Comparison of ENCODE assay signal across 21 cellular contexts in the genomic region with DNA sequence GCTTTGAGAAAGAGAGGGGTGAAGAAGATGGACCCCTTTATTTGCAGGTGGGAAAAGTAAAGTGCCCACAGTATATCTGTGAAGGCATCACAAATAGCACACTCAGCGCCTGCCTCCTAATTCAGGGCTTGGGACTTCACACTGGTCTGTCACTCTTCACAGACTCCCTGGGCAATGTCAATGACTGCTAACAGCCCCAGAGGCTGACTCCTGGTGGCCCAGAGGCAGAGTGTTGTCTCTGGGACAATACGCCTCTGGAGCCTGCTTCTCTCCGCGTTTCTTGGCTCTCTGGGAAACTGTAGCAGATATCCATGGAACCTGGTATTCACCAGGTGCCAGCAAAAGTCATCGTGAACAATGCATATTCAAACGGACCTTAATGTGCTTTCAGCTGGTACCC.
DNase-seq lines count a peak whose midpoint lies in the region; ATAC-seq, FAIRE-seq and TF ChIP-seq lines count a peak whose summit lies in the region.
"Had no signal": no experiment of that assay in that cellular context is flagged by ENCODE, and none has a peak within 500 bp of the region (broad histone marks: within the 10 kb centered on the region; RNA-seq: fewer than 3 reads in every experiment).

No MANE protein-coding gene starts in this region.

- dilution Hi-C loops in endothelial cell of umbilical vein (cut with MboI; ENCODE audit: extremely low pct_ligation_motif_present, low sequenced_read_pairs): no loop called here

- H3K4me2 ChIP-seq in endothelial cell of umbilical vein (ENCODE audit: insufficient read depth, low read length): no peak overlapping the region
- no peak overlapping the region for H3K4me2 ChIP-seq in skeletal muscle satellite cell (ENCODE audit: low read length)

- H3K27ac ChIP-seq in RWPE2 (ENCODE audit: poor library complexity, severe bottlenecking) (peak overlapping the region; percentile 44), endothelial cell of umbilical vein (ENCODE audit: insufficient read depth, low read depth, low read length) (no peak overlapping the region)
- H3K27ac ChIP-seq: adrenal gland, breast epithelium, heart left ventricle, prostate gland had no signal

- CTCF ChIA-PET in endothelial cell of umbilical vein (lab: Charles Lee): interaction anchor here (1.3 kb wide), 1 partner anchor 476 kb away, joined by 4 read pairs; no protein-coding TSS in a partner anchor

- H2AFZ ChIP-seq in endothelial cell of umbilical vein (ENCODE audit: low read depth, low read length): peak overlapping the region; percentile 6

- intact Hi-C loops in endothelial cell of umbilical vein (cut with micrococcal nuclease): no loop called here

- H3K79me2 ChIP-seq in endothelial cell of umbilical vein (ENCODE audit: control insufficient read depth, insufficient read depth, low read length): no peaks in the 10 kb centered on the region

- H3K36me3 ChIP-seq in RWPE2 (ENCODE audit: low read depth): no peaks in the 10 kb centered on the region
- H3K36me3 ChIP-seq in endothelial cell of umbilical vein (ENCODE audit: control insufficient read depth in 2 of 2, extremely low read depth in 1 of 2, insufficient read depth in 2 of 2, low read length in 2 of 2): no peaks in the 10 kb centered on the region
- no peaks in the 10 kb centered on the region for H3K36me3 ChIP-seq in skeletal muscle satellite cell (ENCODE audit: insufficient read depth, low read length)
- H3K36me3 ChIP-seq: adrenal gland, breast epithelium, heart left ventricle, prostate gland, sigmoid colon had no signal

- H3K4me1 ChIP-seq in RWPE2 (ENCODE audit: insufficient read depth, poor library complexity, severe bottlenecking) (peaks cover 9% of the 10 kb centered on the region), endothelial cell of umbilical vein (ENCODE audit: control insufficient read depth, extremely low read depth, insufficient read depth, low read length) (peaks cover 13% of the 10 kb centered on the region), skeletal muscle satellite cell (ENCODE audit: control insufficient read depth, insufficient read depth, low read length) (peaks cover 23% of the 10 kb centered on the region)
- H3K4me1 ChIP-seq: breast epithelium, heart left ventricle, prostate gland had no signal

- TF ChIP-seq CTCF in RWPE2 (IDR thresholded peaks at IDR 0.05; ENCODE audit: poor library complexity, severe bottlenecking) (no peak), endothelial cell of umbilical vein (IDR thresholded peaks at IDR 0.05; ENCODE audit: extremely low read depth in 1 of 2, insufficient read depth in 1 of 2, low read depth in 1 of 2, low read length in 2 of 2) (no peak), GM10266 (IDR thresholded peaks at IDR 0.05; ENCODE audit: control insufficient read depth, insufficient read depth, low read depth, missing control alignments) (no peak)

- no peaks in the 10 kb centered on the region for H3K9me1 ChIP-seq in endothelial cell of umbilical vein (replicated peaks; ENCODE audit: control insufficient read depth, extremely low read depth, insufficient read depth, low read length)

- H3K9me3 ChIP-seq in RWPE2 (ENCODE audit: severe bottlenecking) (no peaks in the 10 kb centered on the region), endothelial cell of umbilical vein (replicated peaks; ENCODE audit: control insufficient read depth, insufficient read depth, low read length) (no peaks in the 10 kb centered on the region), skeletal muscle satellite cell (replicated peaks; ENCODE audit: low read length) (no peaks in the 10 kb centered on the region)
- H3K9me3 ChIP-seq: adrenal gland, breast epithelium, heart left ventricle, prostate gland, sigmoid colon had no signal

- POLR2A ChIA-PET in endothelial cell of umbilical vein (lab: Charles Lee): no interaction called here

- DNase-seq in DMS53 (lab: John Stamatoyannopoulos, UW) (peak; percentile 8), DMS53 treated with DMSO at 0.1 percent for 48 hours (lab: John Stamatoyannopoulos, UW; ENCODE audit: unreplicated experiment) (no peak), RWPE2 (ENCODE audit: low spot score) (no peak), endothelial cell of umbilical vein (ENCODE audit: low read depth, low spot score) (no peak), GM10266 (ENCODE audit: extremely low spot score) (no peak)
- DNase-seq: activated CD4-positive, alpha-beta T cell treated with anti-CD3 and anti-CD28 coated beads for 36 hours; activated T-cell treated with anti-CD3 and anti-CD28 coated beads, Interleukin-2, amount 50 U/mL, for 4 hours; adrenal gland; CD4-positive, CD25-positive, alpha-beta regulatory T cell; heart left ventricle; NCI-H1105 treated with DMSO at 0.1 percent for 48 hours; NCI-H2081; NCI-H446 treated with DMSO at 0.1 percent for 48 hours; sigmoid colon; stimulated activated CD4-positive, alpha-beta T cell treated with anti-CD3 and anti-CD28 coated beads, Interleukin-15, amount 100 ng/mL, for 24 hours; stimulated activated naive CD4-positive, alpha-beta T cell had no signal

- ATAC-seq in RWPE2 (ENCODE audit: low read depth) (no peak), GM21528 (IDR thresholded peaks at IDR 0.05; ENCODE audit: low FRiP score, unreplicated experiment) (no peak), GM18519 (IDR thresholded peaks at IDR 0.05; ENCODE audit: low FRiP score, unreplicated experiment) (no peak)
- ATAC-seq: activated CD4-positive, alpha-beta T cell treated with anti-CD3 and anti-CD28 coated beads for 36 hours; activated T-cell treated with anti-CD3 and anti-CD28 coated beads, Interleukin-2, amount 50 U/mL, for 4 hours had no signal

- no TSS peak for BruUV-seq in endothelial cell of umbilical vein (replicated peaks; lab: Mats Ljungman, UMichigan)

- TF ChIP-seq POLR2A in endothelial cell of umbilical vein (IDR thresholded peaks at IDR 0.05; ENCODE audit: low read depth, low read length): no peak

- H4K20me1 ChIP-seq in endothelial cell of umbilical vein (replicated peaks; ENCODE audit: control insufficient read depth, extremely low read depth, insufficient read depth, low read length): no peaks in the 10 kb centered on the region

- FAIRE-seq in endothelial cell of umbilical vein (lab: Jason Lieb, UNC): no peak

- H3K9ac ChIP-seq in endothelial cell of umbilical vein (replicated peaks; ENCODE audit: extremely low read depth, insufficient read depth, low read length): no peak overlapping the region
- peak overlapping the region; percentile 43 for H3K9ac ChIP-seq in skeletal muscle satellite cell (ENCODE audit: low read depth, low read length)

- H3K27me3 ChIP-seq in RWPE2 (ENCODE audit: insufficient read depth, poor library complexity, severe bottlenecking) (no peaks in the 10 kb centered on the region), endothelial cell of umbilical vein (ENCODE audit: control insufficient read depth in 2 of 2, insufficient read depth in 2 of 2, low read length in 2 of 2) (no peaks in the 10 kb centered on the region), skeletal muscle satellite cell (ENCODE audit: control insufficient read depth, insufficient read depth, low read length) (no peaks in the 10 kb centered on the region)
- H3K27me3 ChIP-seq: adrenal gland, breast epithelium, heart left ventricle, sigmoid colon had no signal

- H3K4me3 ChIP-seq in RWPE2 (ENCODE audit: severe bottlenecking): no peak overlapping the region
- H3K4me3 ChIP-seq in endothelial cell of umbilical vein (replicated peaks in 1 of 3; ENCODE audit: insufficient read depth in 1 of 3, low read depth in 1 of 3, low read length in 3 of 3): no peak overlapping the region
- H3K4me3 ChIP-seq in skeletal muscle satellite cell (ENCODE audit: low read length): no peak overlapping the region
- H3K4me3 ChIP-seq: adrenal gland, breast epithelium, heart left ventricle, prostate gland, sigmoid colon had no signal

TF ChIP-seq in endothelial cell of umbilical vein, 7 proteins besides CTCF, POLR2A, EP300 and RAD21:
- TF ChIP-seq POLR2AphosphoS5 (IDR thresholded peaks at IDR 0.05; ENCODE audit: insufficient read depth, low read depth, low read length): no peak
- TF ChIP-seq EZH2 (IDR thresholded peaks at IDR 0.05; ENCODE audit: borderline replicate concordance, low read depth, low read length, severe bottlenecking): no peak
- no peak for TF ChIP-seq GATA2 (IDR thresholded peaks at IDR 0.05; ENCODE audit: insufficient read depth, insufficient read length, low read depth, low read length)
- no peak for TF ChIP-seq MYC (IDR thresholded peaks at IDR 0.05; ENCODE audit: low read depth, low read length)
- no peak for TF ChIP-seq FOS (IDR thresholded peaks at IDR 0.05; ENCODE audit: borderline replicate concordance, insufficient read depth, low read length)
- no peak for TF ChIP-seq JUN (IDR thresholded peaks at IDR 0.05; ENCODE audit: borderline replicate concordance, insufficient read depth, insufficient read length, low read depth)
- TF ChIP-seq, protein P1, sequence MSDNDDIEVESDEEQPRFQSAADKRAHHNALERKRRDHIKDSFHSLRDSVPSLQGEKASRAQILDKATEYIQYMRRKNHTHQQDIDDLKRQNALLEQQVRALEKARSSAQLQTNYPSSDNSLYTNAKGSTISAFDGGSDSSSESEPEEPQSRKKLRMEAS (IDR thresholded peaks at IDR 0.05; ENCODE audit: insufficient read depth, insufficient read length): no peak
TF ChIP-seq in endothelial cell of umbilical vein: peak in this region for 0.
